23 cellular contexts compared by ENCODE assay signal in the genomic region with DNA sequence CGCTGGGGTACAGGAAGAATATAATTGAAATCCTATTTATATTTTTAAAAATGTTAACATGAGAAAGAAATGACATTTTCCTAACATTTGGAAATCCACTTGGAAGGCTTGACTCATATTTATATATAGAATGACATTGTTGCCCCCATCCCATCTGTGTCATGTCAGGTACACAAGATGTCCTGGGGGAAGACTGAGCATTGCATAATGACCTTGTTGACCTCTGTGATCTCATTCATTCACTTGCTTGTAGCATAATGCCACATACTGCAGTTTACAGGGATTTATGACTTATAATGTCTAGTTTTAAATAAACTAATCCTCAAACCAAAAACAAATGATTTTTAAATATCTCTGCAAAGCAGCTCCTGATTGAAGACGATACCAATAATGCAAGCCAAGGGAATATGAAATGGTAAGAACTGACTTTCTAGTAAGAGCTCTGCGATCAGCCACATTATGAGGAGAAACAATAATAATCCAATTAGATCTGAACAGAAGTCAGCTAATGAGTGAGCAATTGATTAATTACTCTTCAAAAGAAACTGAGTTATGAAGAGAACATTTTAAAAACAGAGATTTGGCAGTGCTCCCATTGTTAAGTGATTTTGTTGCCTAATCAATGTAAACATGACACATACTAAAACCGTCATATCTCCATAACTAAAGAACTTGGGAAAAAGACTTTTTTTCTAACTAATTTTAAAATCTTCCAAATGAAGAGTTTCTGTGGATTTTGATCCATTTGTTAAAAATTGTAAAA.
"Had no signal": no experiment of that assay in that cellular context is flagged by ENCODE, and none has a peak within 500 bp of the region (broad histone marks: within the 10 kb centered on the region; RNA-seq: fewer than 3 reads in every experiment).

No MANE protein-coding gene starts in this region.

- H3K9me3 ChIP-seq: esophagus squamous epithelium, gastroesophageal sphincter, heart left ventricle, ovary, psoas muscle, right lobe of liver had no signal

- H3K36me3 ChIP-seq: esophagus squamous epithelium, gastroesophageal sphincter, heart left ventricle, ovary, right lobe of liver had no signal

- H3K4me3 ChIP-seq: esophagus squamous epithelium, gastroesophageal sphincter, heart left ventricle, ovary, psoas muscle, right lobe of liver, smooth muscle cell had no signal

- H3K4me1 ChIP-seq: gastroesophageal sphincter, psoas muscle had no signal

- H3K27ac ChIP-seq: esophagus squamous epithelium, gastroesophageal sphincter, heart left ventricle, ovary, psoas muscle, right lobe of liver, VCaP had no signal

- DNase-seq: activated CD4-positive, alpha-beta T cell treated with anti-CD3 and anti-CD28 coated beads, Interleukin-2, amount 50 U/mL, for 1 hour; activated CD4-positive, CD25-positive, alpha-beta regulatory T cell treated with anti-CD3 and anti-CD28 coated beads, Interleukin-2, amount 50 U/mL, for 72 hours; activated CD8-positive, alpha-beta memory T cell treated with anti-CD3 and anti-CD28 coated beads, Interleukin-2, amount 50 U/mL, for 4 hours; activated gamma-delta T cell; activated T-cell treated with anti-CD3 and anti-CD28 coated beads, Interleukin-2, amount 50 U/mL, for 4 hours; dermis blood vessel endothelial cell; effector memory CD4-positive, alpha-beta T cell; esophagus squamous epithelium; heart left ventricle; kidney glomerular epithelial cell; left ventricle myocardium superior; mesendoderm; naive thymus-derived CD4-positive, alpha-beta T cell; ovary; psoas muscle; right lobe of liver; stimulated activated CD4-positive, alpha-beta T cell treated with anti-CD3 and anti-CD28 coated beads, Interleukin-4, amount 100 ng/mL, for 1 hour; stimulated activated naive CD8-positive, alpha-beta T cell treated with anti-CD3 and anti-CD28 coated beads, Interleukin-15, amount 100 ng/mL, for 72 hours; T-helper 2 cell; trophoblast cell had no signal

- H3K27me3 ChIP-seq: esophagus squamous epithelium, gastroesophageal sphincter, heart left ventricle, ovary, right lobe of liver had no signal
